ENCODE assay signal across 1 cellular context in the genomic region with DNA sequence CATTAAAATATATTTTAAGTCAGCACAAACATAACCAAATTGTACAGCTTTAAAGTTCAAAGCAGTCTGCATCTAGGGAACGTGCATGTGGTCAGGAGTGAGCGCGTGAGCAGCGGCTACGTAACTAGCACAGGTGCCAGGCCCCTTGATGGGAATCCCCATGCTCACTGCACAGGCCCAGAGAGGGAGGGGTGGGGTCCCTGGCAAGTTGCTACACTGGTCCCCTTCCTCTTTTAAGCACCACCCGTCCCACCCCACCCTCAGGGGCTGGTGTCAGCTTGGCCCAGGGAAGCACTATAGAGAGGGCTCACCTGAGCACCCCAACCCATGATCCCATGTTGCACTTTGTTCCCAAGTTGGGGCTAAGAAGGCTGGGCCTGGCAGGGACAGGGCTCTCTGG.
TF ChIP-seq lines count a peak whose summit lies in the region.

No MANE protein-coding gene starts in this region.

TF ChIP-seq in SK-N-SH, 30 proteins besides CTCF, POLR2A, EP300 and RAD21 (continued from another document):
- TF ChIP-seq, protein P1, sequence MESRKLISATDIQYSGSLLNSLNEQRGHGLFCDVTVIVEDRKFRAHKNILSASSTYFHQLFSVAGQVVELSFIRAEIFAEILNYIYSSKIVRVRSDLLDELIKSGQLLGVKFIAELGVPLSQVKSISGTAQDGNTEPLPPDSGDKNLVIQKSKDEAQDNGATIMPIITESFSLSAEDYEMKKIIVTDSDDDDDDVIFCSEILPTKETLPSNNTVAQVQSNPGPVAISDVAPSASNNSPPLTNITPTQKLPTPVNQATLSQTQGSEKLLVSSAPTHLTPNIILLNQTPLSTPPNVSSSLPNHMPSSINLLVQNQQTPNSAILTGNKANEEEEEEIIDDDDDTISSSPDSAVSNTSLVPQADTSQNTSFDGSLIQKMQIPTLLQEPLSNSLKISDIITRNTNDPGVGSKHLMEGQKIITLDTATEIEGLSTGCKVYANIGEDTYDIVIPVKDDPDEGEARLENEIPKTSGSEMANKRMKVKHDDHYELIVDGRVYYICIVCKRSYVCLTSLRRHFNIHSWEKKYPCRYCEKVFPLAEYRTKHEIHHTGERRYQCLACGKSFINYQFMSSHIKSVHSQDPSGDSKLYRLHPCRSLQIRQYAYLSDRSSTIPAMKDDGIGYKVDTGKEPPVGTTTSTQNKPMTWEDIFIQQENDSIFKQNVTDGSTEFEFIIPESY (IDR thresholded peaks at IDR 0.05; ENCODE audit: borderline replicate concordance, low read depth), result no peak
- TF ChIP-seq, protein P2, sequence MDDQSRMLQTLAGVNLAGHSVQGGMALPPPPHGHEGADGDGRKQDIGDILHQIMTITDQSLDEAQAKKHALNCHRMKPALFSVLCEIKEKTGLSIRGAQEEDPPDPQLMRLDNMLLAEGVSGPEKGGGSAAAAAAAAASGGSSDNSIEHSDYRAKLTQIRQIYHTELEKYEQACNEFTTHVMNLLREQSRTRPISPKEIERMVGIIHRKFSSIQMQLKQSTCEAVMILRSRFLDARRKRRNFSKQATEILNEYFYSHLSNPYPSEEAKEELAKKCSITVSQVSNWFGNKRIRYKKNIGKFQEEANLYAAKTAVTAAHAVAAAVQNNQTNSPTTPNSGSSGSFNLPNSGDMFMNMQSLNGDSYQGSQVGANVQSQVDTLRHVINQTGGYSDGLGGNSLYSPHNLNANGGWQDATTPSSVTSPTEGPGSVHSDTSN (IDR thresholded peaks at IDR 0.05), result no peak
- no peak for TF ChIP-seq YY1 (IDR thresholded peaks at IDR 0.05; ENCODE audit: low read depth)
- no peak for TF ChIP-seq FOXJ3 (CRISPR knock-in tag; IDR thresholded peaks at IDR 0.05)
- TF ChIP-seq, protein P3, sequence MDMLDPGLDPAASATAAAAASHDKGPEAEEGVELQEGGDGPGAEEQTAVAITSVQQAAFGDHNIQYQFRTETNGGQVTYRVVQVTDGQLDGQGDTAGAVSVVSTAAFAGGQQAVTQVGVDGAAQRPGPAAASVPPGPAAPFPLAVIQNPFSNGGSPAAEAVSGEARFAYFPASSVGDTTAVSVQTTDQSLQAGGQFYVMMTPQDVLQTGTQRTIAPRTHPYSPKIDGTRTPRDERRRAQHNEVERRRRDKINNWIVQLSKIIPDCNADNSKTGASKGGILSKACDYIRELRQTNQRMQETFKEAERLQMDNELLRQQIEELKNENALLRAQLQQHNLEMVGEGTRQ (IDR thresholded peaks at IDR 0.05; ENCODE audit: borderline replicate concordance, low read depth, low read length), result no peak
- TF ChIP-seq POLR2AphosphoS5 (IDR thresholded peaks at IDR 0.05; ENCODE audit: low read depth, low read length), result no peak
- no peak for TF ChIP-seq TCF12 (IDR thresholded peaks at IDR 0.05)
- no peak for TF ChIP-seq TEAD4 (IDR thresholded peaks at IDR 0.05; ENCODE audit: borderline replicate concordance, insufficient read depth)
- TF ChIP-seq MEF2A (IDR thresholded peaks at IDR 0.05; ENCODE audit: borderline replicate concordance, low read depth), result no peak
- no peak for TF ChIP-seq FOSL2 (IDR thresholded peaks at IDR 0.05; ENCODE audit: borderline replicate concordance, low read depth)
- no peak for TF ChIP-seq EZH2phosphoT487 (IDR thresholded peaks at IDR 0.05; ENCODE audit: borderline replicate concordance, low read depth)
- no peak for TF ChIP-seq NFIC (IDR thresholded peaks at IDR 0.05; ENCODE audit: borderline replicate concordance)
- TF ChIP-seq, protein P4, sequence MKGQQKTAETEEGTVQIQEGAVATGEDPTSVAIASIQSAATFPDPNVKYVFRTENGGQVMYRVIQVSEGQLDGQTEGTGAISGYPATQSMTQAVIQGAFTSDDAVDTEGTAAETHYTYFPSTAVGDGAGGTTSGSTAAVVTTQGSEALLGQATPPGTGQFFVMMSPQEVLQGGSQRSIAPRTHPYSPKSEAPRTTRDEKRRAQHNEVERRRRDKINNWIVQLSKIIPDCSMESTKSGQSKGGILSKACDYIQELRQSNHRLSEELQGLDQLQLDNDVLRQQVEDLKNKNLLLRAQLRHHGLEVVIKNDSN (IDR thresholded peaks at IDR 0.05; ENCODE audit: borderline replicate concordance, low read depth), result no peak
- TF ChIP-seq RFX5 (IDR thresholded peaks at IDR 0.05; ENCODE audit: low read length), result no peak
- TF ChIP-seq FOXM1 (IDR thresholded peaks at IDR 0.05; ENCODE audit: low read depth), result no peak
- TF ChIP-seq NRF1 (IDR thresholded peaks at IDR 0.05; ENCODE audit: low read depth, low read length), result no peak
- TF ChIP-seq SIN3A (IDR thresholded peaks at IDR 0.05; ENCODE audit: borderline replicate concordance, low read depth, low read length), result no peak
TF ChIP-seq in SK-N-SH: peak in this region for 0.
